Comparison of ENCODE assay signal across 38 cellular contexts in genomic region chr17:66989076-66989475, GRCh38. TPM values are rescaled to one million over a fixed set of nuclear protein-coding genes. Genes with fewer than 3 reads are reported as not detected.
"Had no signal": no experiment of that assay in that cellular context is flagged by ENCODE, and none has a peak within 500 bp of the region (broad histone marks: within the 10 kb centered on the region; RNA-seq: fewer than 3 reads in every experiment).

No MANE protein-coding gene starts in this region.

- H3K27ac ChIP-seq: ascending aorta, body of pancreas, brain microvascular endothelial cell, breast epithelium, cardiac muscle cell had no signal

- H3K9me3 ChIP-seq: adrenal gland, ascending aorta, body of pancreas, breast epithelium had no signal

- DNase-seq: activated effector memory CD4-positive, alpha-beta T cell treated with anti-CD3 and anti-CD28 coated beads, Interleukin-2, amount 50 U/mL, for 16 hours; activated effector memory CD4-positive, alpha-beta T cell treated with Interleukin-2 at 50 U/mL for 16 hours; activated gamma-delta T cell; activated gamma-delta T cell treated with Interleukin-2 at 50 U/mL for 16 hours; activated naive CD4-positive, alpha-beta T cell; activated naive CD4-positive, alpha-beta T cell treated with anti-CD3 and anti-CD28 coated beads for 36 hours; activated naive CD4-positive, alpha-beta T cell treated with anti-CD3 and anti-CD28 coated beads, Interleukin-2, amount 50 U/mL, for 16 hours; activated naive CD4-positive, alpha-beta T cell treated with Interleukin-2 at 50 U/mL for 16 hours; activated naive CD8-positive, alpha-beta T cell treated with anti-CD3 and anti-CD28 coated beads for 36 hours; activated naive CD8-positive, alpha-beta T cell treated with anti-CD3 and anti-CD28 coated beads, Interleukin-2, amount 10 ng/mL, durations not matched to agents 7 days and 5 days; activated naive CD8-positive, alpha-beta T cell treated with anti-CD3 and anti-CD28 coated beads, Interleukin-2, amount 50 U/mL, for 24 hours; activated T-cell treated with anti-CD3 and anti-CD28 coated beads, Interleukin-2, amount 50 U/mL, for 1 hour; activated T-cell treated with anti-CD3 and anti-CD28 coated beads, Interleukin-2, amount 50 U/mL, for 24 hours; activated T-cell treated with anti-CD3 and anti-CD28 coated beads, Interleukin-2, amount 50 U/mL, for 4 hours; activated T-cell treated with anti-CD3 and anti-CD28 coated beads, Interleukin-2, amount 50 U/mL, for 48 hours; activated T-cell treated with anti-CD3 and anti-CD28 coated beads, Interleukin-2, amount 50 U/mL, for 72 hours; adrenal gland; amniotic stem cell; amygdala; anterior cingulate cortex; aorta; body of pancreas; brain microvascular endothelial cell; central memory CD4-positive, alpha-beta T cell; cerebellar nuclear complex had no signal

- H3K4me3 ChIP-seq: adrenal gland, ascending aorta, body of pancreas, breast epithelium, cardiac muscle cell had no signal

- H3K27me3 ChIP-seq: adrenal gland, ascending aorta, body of pancreas, cardiac muscle cell had no signal

- H3K36me3 ChIP-seq: adrenal gland, ascending aorta, brain microvascular endothelial cell, breast epithelium, cardiac muscle cell had no signal

- H3K4me1 ChIP-seq: adrenal gland, ascending aorta, body of pancreas, breast epithelium had no signal

- ATAC-seq: activated naive CD4-positive, alpha-beta T cell treated with anti-CD3 and anti-CD28 coated beads, Interleukin-2, amount 50 U/mL, for 72 hours; activated naive CD8-positive, alpha-beta T cell treated with anti-CD3 and anti-CD28 coated beads, Interleukin-2, amount 50 U/mL, for 24 hours; activated T-cell treated with anti-CD3 and anti-CD28 coated beads, Interleukin-2, amount 50 U/mL, for 4 hours; activated T-cell treated with anti-CD3 and anti-CD28 coated beads, Interleukin-2, amount 50 U/mL, for 72 hours; activated T-helper 17 cell treated with anti-CD3 and anti-CD28 coated beads, Interleukin-2, amount 50 U/mL, for 72 hours; body of pancreas had no signal

- FAIRE-seq: astrocyte, bronchial epithelial cell had no signal

RNA-seq across cellular contexts. Expression of gene CACNG4, which starts 24.6 kb away (rescaled TPM):
- total RNA-seq: activated naive CD4-positive, alpha-beta T cell treated with anti-CD3 and anti-CD28 coated beads for 36 hours; activated naive CD4-positive, alpha-beta T cell treated with anti-CD3 and anti-CD28 coated beads, Interleukin-2, amount 50 U/mL, for 72 hours; activated naive CD8-positive, alpha-beta T cell treated with anti-CD3 and anti-CD28 coated beads for 36 hours; activated naive CD8-positive, alpha-beta T cell treated with anti-CD3 and anti-CD28 coated beads, Interleukin-2, amount 10 ng/mL, durations not matched to agents 7 days and 5 days; activated T-cell treated with anti-CD3 and anti-CD28 coated beads, Interleukin-2, amount 50 U/mL, for 72 hours; activated T-helper 1 cell treated with anti-CD3 and anti-CD28 coated beads, Interleukin-12 subunit alpha, Interleukin-12 subunit beta, Interleukin-2, Interleukin-4 antibody, amounts not matched to agents 30 ng/mL and 10 ng/mL and 1 ng/mL, durations not matched to agents 14 hours and 24 hours and 36 hours; activated T-helper 17 cell treated with anti-CD3 and anti-CD28 coated beads, Interleukin-2, amount 50 U/mL, for 72 hours; activated T-helper 2 cell treated with anti-CD3 and anti-CD28 coated beads, Interferon-gamma antibody, Interleukin-2, Interleukin-4, amounts not matched to agents 10 μg/mL and 5 μg/mL and 100 μg/mL, durations not matched to agents 14 hours and 24 hours and 36 hours; aorta; ascending aorta; bronchial epithelial cell had no signal
- polyA plus RNA-seq: aorta had no signal

RNA-seq across cellular contexts. Expression of gene CACNG1, which starts 55.3 kb away (rescaled TPM):
- total RNA-seq: activated naive CD4-positive, alpha-beta T cell treated with anti-CD3 and anti-CD28 coated beads for 36 hours; activated naive CD4-positive, alpha-beta T cell treated with anti-CD3 and anti-CD28 coated beads, Interleukin-2, amount 50 U/mL, for 72 hours; activated naive CD8-positive, alpha-beta T cell treated with anti-CD3 and anti-CD28 coated beads for 36 hours; activated naive CD8-positive, alpha-beta T cell treated with anti-CD3 and anti-CD28 coated beads, Interleukin-2, amount 10 ng/mL, durations not matched to agents 7 days and 5 days; activated T-cell treated with anti-CD3 and anti-CD28 coated beads, Interleukin-2, amount 50 U/mL, for 4 hours; activated T-cell treated with anti-CD3 and anti-CD28 coated beads, Interleukin-2, amount 50 U/mL, for 72 hours; activated T-helper 1 cell treated with anti-CD3 and anti-CD28 coated beads, Interleukin-12 subunit alpha, Interleukin-12 subunit beta, Interleukin-2, Interleukin-4 antibody, amounts not matched to agents 30 ng/mL and 10 ng/mL and 1 ng/mL, durations not matched to agents 14 hours and 24 hours and 36 hours; activated T-helper 17 cell treated with anti-CD3 and anti-CD28 coated beads, Interleukin-2, amount 50 U/mL, for 72 hours; activated T-helper 2 cell treated with anti-CD3 and anti-CD28 coated beads, Interferon-gamma antibody, Interleukin-2, Interleukin-4, amounts not matched to agents 10 μg/mL and 5 μg/mL and 100 μg/mL, durations not matched to agents 14 hours and 24 hours and 36 hours; aorta; ascending aorta; astrocyte; body of pancreas; breast epithelium; bronchial epithelial cell; cardiac muscle cell; cardiac septum; cerebellum; chondrocyte had no signal
- polyA plus RNA-seq: adipose tissue, cardiac muscle cell had no signal
